9 cellular contexts compared by ENCODE assay signal in genomic region chr4:42892413-42892812, GRCh38. TPM values are rescaled to one million over a fixed set of nuclear protein-coding genes. Genes with fewer than 3 reads are reported as not detected.
"Had no signal": no experiment of that assay in that cellular context is flagged by ENCODE, and none has a peak within 500 bp of the region (broad histone marks: within the 10 kb centered on the region; RNA-seq: fewer than 3 reads in every experiment).

TSS of gene GRXCR1 (plus strand) at chr4:42892713. CDS start at chr4:42893267, 554 bp downstream.

- ATAC-seq: GM12878 had no signal

- DNase-seq: GDM1, GF-D8 had no signal

- H3K4me3 ChIP-seq: GM12878 had no signal

- FAIRE-seq: G401.6, GM12878, GM12891, GM12892, GM18507, GM19239 had no signal

RNA-seq across cellular contexts. Expression of gene GRXCR1, which starts in this region (rescaled TPM):
- total RNA-seq: G401, GM12878 had no signal
- polyA plus RNA-seq: GM12878 had no signal
